In the genomic region with DNA sequence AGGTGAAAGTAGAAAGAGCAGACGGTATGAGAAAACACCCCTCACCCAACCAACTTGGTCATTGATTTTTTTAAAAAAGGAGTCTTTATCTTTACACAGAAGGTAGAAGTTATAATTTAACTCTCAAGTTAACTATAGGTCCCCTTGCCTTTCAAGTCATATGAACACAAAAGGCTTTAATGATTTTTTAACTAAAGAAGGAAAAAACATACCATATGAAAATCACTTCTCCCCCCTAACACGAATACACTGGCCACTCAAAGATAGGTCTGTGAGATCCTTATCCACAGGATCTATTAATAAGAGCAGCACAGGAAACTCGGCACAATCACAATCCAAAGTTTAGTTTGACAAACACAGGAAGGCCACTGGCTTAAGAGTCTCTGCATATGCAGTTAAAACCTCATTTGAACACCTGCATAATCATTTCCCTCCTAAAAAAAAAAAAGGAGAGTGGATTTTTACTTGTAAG, we compare ENCODE assay signal across 1 cellular context.
TF ChIP-seq lines count a peak whose summit lies in the region.

No MANE protein-coding gene starts in this region.

TF ChIP-seq in HepG2, 621 proteins besides CTCF, POLR2A, EP300 and RAD21 (continued from another document and continues in another):
- TF ChIP-seq ZNF687 (CRISPR knock-in tag; IDR thresholded peaks at IDR 0.05) (no peak), ZNF337 (CRISPR knock-in tag; IDR thresholded peaks at IDR 0.05; ENCODE audit: borderline replicate concordance, low read depth) (no peak), BORCS8-MEF2B (CRISPR knock-in tag; IDR thresholded peaks at IDR 0.05) (no peak), MZF1 (CRISPR knock-in tag; IDR thresholded peaks at IDR 0.05; ENCODE audit: borderline replicate concordance) (no peak), SSRP1 (CRISPR knock-in tag; IDR thresholded peaks at IDR 0.05) (no peak), ZNF782 (CRISPR knock-in tag; IDR thresholded peaks at IDR 0.05; ENCODE audit: borderline replicate concordance) (no peak), ONECUT2 (CRISPR knock-in tag; IDR thresholded peaks at IDR 0.05) (peak; percentile 96), RORA (CRISPR knock-in tag; IDR thresholded peaks at IDR 0.05) (no peak), MLXIP (CRISPR knock-in tag; IDR thresholded peaks at IDR 0.05; ENCODE audit: borderline replicate concordance) (no peak), ZNF318 (CRISPR knock-in tag; IDR thresholded peaks at IDR 0.05) (no peak), ZC3H4 (CRISPR knock-in tag; IDR thresholded peaks at IDR 0.05; ENCODE audit: borderline replicate concordance) (no peak), DBP (CRISPR knock-in tag; IDR thresholded peaks at IDR 0.05; ENCODE audit: not compliant biosample characterization) (no peak), KDM1A (CRISPR knock-in tag; IDR thresholded peaks at IDR 0.05) (no peak), PCBP1 (IDR thresholded peaks at IDR 0.05; ENCODE audit: borderline replicate concordance, low read depth, low read length) (no peak), ZNF777 (CRISPR knock-in tag; IDR thresholded peaks at IDR 0.05) (no peak), ZNF629 (CRISPR knock-in tag; conservative IDR thresholded peaks at IDR 0.05) (no peak), MTA3 (CRISPR knock-in tag; IDR thresholded peaks at IDR 0.05) (no peak), IRF2 (CRISPR knock-in tag; IDR thresholded peaks at IDR 0.05) (no peak; the same call in 1 of the 2 replicates), ZNF563 (CRISPR knock-in tag; IDR thresholded peaks at IDR 0.05) (no peak), TMF1 (CRISPR knock-in tag; IDR thresholded peaks at IDR 0.05; ENCODE audit: low read depth) (no peak), ZNF83 (CRISPR knock-in tag; IDR thresholded peaks at IDR 0.05; ENCODE audit: borderline replicate concordance) (no peak), ZNF839 (CRISPR knock-in tag; IDR thresholded peaks at IDR 0.05; ENCODE audit: borderline replicate concordance) (no peak), POLR2AphosphoS2 (IDR thresholded peaks at IDR 0.05; ENCODE audit: low read depth, low read length) (no peak), CSRNP2 (CRISPR knock-in tag; conservative IDR thresholded peaks at IDR 0.05; ENCODE audit: low read depth) (no peak), HMG20B (CRISPR knock-in tag; conservative IDR thresholded peaks at IDR 0.05) (peak; percentile 55; the same call in 1 of the 2 replicates), ZNF317 (CRISPR knock-in tag; IDR thresholded peaks at IDR 0.05) (0 out of 2 replicates have a peak, but pooled peaks have one; percentile 25), ZNF207 (IDR thresholded peaks at IDR 0.05; ENCODE audit: borderline replicate concordance) (no peak), FOXM1 (CRISPR knock-in tag; IDR thresholded peaks at IDR 0.05) (no peak), ZNF282 (IDR thresholded peaks at IDR 0.05; ENCODE audit: partially characterized antibody) (no peak), KLF9 (CRISPR knock-in tag; IDR thresholded peaks at IDR 0.05; ENCODE audit: low read depth) (no peak), ZNF530 (CRISPR knock-in tag; IDR thresholded peaks at IDR 0.05; ENCODE audit: low read depth) (no peak), NFYC (CRISPR knock-in tag; IDR thresholded peaks at IDR 0.05) (no peak), TEAD2 (CRISPR knock-in tag; IDR thresholded peaks at IDR 0.05) (no peak)
- TF ChIP-seq, protein P1, sequence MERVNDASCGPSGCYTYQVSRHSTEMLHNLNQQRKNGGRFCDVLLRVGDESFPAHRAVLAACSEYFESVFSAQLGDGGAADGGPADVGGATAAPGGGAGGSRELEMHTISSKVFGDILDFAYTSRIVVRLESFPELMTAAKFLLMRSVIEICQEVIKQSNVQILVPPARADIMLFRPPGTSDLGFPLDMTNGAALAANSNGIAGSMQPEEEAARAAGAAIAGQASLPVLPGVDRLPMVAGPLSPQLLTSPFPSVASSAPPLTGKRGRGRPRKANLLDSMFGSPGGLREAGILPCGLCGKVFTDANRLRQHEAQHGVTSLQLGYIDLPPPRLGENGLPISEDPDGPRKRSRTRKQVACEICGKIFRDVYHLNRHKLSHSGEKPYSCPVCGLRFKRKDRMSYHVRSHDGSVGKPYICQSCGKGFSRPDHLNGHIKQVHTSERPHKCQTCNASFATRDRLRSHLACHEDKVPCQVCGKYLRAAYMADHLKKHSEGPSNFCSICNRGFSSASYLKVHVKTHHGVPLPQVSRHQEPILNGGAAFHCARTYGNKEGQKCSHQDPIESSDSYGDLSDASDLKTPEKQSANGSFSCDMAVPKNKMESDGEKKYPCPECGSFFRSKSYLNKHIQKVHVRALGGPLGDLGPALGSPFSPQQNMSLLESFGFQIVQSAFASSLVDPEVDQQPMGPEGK (CRISPR knock-in tag; IDR thresholded peaks at IDR 0.05) = no peak
- TF ChIP-seq, protein P2, sequence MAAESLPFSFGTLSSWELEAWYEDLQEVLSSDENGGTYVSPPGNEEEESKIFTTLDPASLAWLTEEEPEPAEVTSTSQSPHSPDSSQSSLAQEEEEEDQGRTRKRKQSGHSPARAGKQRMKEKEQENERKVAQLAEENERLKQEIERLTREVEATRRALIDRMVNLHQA (CRISPR knock-in tag; IDR thresholded peaks at IDR 0.05) = no peak
- TF ChIP-seq, protein P3, sequence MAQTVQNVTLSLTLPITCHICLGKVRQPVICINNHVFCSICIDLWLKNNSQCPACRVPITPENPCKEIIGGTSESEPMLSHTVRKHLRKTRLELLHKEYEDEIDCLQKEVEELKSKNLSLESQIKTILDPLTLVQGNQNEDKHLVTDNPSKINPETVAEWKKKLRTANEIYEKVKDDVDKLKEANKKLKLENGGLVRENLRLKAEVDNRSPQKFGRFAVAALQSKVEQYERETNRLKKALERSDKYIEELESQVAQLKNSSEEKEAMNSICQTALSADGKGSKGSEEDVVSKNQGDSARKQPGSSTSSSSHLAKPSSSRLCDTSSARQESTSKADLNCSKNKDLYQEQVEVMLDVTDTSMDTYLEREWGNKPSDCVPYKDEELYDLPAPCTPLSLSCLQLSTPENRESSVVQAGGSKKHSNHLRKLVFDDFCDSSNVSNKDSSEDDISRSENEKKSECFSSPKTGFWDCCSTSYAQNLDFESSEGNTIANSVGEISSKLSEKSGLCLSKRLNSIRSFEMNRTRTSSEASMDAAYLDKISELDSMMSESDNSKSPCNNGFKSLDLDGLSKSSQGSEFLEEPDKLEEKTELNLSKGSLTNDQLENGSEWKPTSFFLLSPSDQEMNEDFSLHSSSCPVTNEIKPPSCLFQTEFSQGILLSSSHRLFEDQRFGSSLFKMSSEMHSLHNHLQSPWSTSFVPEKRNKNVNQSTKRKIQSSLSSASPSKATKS (CRISPR knock-in tag; IDR thresholded peaks at IDR 0.05) = no peak
